ENCODE assay signal across 8 cellular contexts in the genomic region with DNA sequence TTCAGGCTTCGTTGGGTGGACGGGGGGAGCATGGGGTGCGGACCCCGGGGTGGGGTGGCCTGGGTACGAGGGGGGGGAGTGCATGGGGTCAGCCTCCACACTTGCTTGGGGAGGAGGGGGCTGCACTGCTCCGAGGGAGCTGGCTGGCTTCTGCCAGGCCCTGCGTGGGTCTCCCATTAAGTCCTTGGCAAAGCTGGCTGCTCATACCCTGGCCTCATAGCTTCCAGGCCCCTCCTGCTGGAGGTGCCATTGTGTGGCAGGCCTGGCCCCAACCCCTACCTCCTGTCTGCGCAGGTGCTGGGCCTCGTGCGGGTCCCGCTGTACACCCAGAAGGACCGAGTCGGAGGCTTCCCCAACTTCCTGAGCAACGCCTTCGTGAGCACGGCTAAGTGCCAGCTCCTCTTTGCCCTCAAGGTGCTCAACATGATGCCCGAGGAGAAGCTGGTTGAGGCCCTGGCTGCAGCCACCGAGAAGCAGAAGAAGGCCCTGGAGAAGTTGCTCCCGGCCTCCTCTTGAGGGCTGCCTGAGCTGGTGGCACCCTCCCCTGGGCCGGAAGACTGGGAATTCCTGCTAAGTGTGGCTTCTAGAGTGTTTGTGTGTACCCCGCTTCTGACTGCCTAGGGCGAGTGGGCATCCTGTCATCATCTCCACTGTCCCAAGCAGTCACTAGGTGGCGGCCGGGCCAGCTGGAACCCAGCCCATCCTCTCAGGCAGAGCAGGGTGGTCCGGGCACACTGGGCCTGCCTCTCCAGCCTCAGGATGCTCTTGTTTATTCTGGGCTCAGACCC. TPM values are rescaled to one million over a fixed set of nuclear protein-coding genes. Genes with fewer than 3 reads are reported as not detected.
DNase-seq lines count a peak whose midpoint lies in the region; ATAC-seq and TF ChIP-seq lines count a peak whose summit lies in the region.

No MANE protein-coding gene starts in this region.

- no peaks in the 10 kb centered on the region for H3K9me3 Mint-ChIP-seq in activated T-cell treated with anti-CD3 and anti-CD28 coated beads, Interleukin-2, amount 50 U/mL, for 4 hours
- H3K9me3 Mint-ChIP-seq in MCF 10A (ENCODE audit: unreplicated experiment) (no peaks in the 10 kb centered on the region), type B pancreatic cell (no peaks in the 10 kb centered on the region)

- H3K4me1 Mint-ChIP-seq in activated T-cell treated with anti-CD3 and anti-CD28 coated beads, Interleukin-2, amount 50 U/mL, for 4 hours (ENCODE audit: low read depth) = peaks cover 13% of the 10 kb centered on the region
- H3K4me1 Mint-ChIP-seq in MCF 10A (ENCODE audit: insufficient read depth, unreplicated experiment) (peaks cover 5% of the 10 kb centered on the region), type B pancreatic cell (ENCODE audit: unreplicated experiment) (no peaks in the 10 kb centered on the region)

- H3K4me3 ChIP-seq in kidney epithelial cell (ENCODE audit: low read depth, low read length) = peak overlapping the region; percentile 96

- no peaks in the 10 kb centered on the region for H3K27me3 Mint-ChIP-seq in activated T-cell treated with anti-CD3 and anti-CD28 coated beads, Interleukin-2, amount 50 U/mL, for 4 hours (ENCODE audit: low read depth)
- H3K27me3 Mint-ChIP-seq in MCF 10A (ENCODE audit: insufficient read depth, unreplicated experiment) (no peaks in the 10 kb centered on the region), type B pancreatic cell (no peaks in the 10 kb centered on the region)

- H3K36me3 Mint-ChIP-seq in activated T-cell treated with anti-CD3 and anti-CD28 coated beads, Interleukin-2, amount 50 U/mL, for 4 hours (ENCODE audit: insufficient read depth) = peaks cover 1% of the 10 kb centered on the region
- H3K36me3 Mint-ChIP-seq in MCF 10A (ENCODE audit: insufficient read depth, unreplicated experiment) (peaks cover 66% of the 10 kb centered on the region), type B pancreatic cell (no peaks in the 10 kb centered on the region)

- DNase-seq in activated T-cell treated with anti-CD3 and anti-CD28 coated beads, Interleukin-2, amount 50 U/mL, for 4 hours = no peak
- DNase-seq in activated T-cell treated with anti-CD3 and anti-CD28 coated beads, Interleukin-2, amount 50 U/mL, for 1 hour = no peak
- DNase-seq in MCF 10A (ENCODE audit: unreplicated experiment) (no peak), kidney epithelial cell (ENCODE audit: low read depth) (no peak), type B pancreatic cell (ENCODE audit: extremely low spot score, unreplicated experiment) (no peak), SIG-M5 (lab: John Stamatoyannopoulos, UW) (no peak)
- no peak for DNase-seq in activated effector memory CD4-positive, alpha-beta T cell treated with anti-CD3 and anti-CD28 coated beads, Interleukin-2, amount 50 U/mL, for 16 hours

- POLR2A ChIA-PET in MCF 10A (lab: Yijun Ruan, JAX) = interaction anchor here (0.7 to 3.3 kb wide), 9 partner anchors 9 to 243 kb away, joined by 3 to 30 read pairs (median 5); a partner anchor contains a TSS

- TF ChIP-seq CTCF in MCF 10A (IDR thresholded peaks at IDR 0.05; ENCODE audit: unreplicated experiment) = no peak
- TF ChIP-seq CTCF in kidney epithelial cell (IDR thresholded peaks at IDR 0.05; ENCODE audit: insufficient read depth, low read length, poor library complexity, severe bottlenecking) = no peak
- TF ChIP-seq CTCF in type B pancreatic cell (conservative IDR thresholded peaks at IDR 0.05) = no peak

- ATAC-seq in activated T-cell treated with anti-CD3 and anti-CD28 coated beads, Interleukin-2, amount 50 U/mL, for 4 hours = no peak
- no peak for ATAC-seq in GM19455 (IDR thresholded peaks at IDR 0.05; ENCODE audit: unreplicated experiment)

- CTCF ChIA-PET in MCF 10A (lab: Yijun Ruan, JAX) = interaction anchor here (0.6 to 1.4 kb wide), 4 partner anchors 25 to 262 kb away, joined by 3 to 6 read pairs (median 4); a partner anchor contains a TSS

- H3K4me3 Mint-ChIP-seq in activated T-cell treated with anti-CD3 and anti-CD28 coated beads, Interleukin-2, amount 50 U/mL, for 4 hours = peak overlapping the region; percentile 81
- peak overlapping the region; percentile 75 for H3K4me3 Mint-ChIP-seq in MCF 10A (ENCODE audit: unreplicated experiment)
- peak overlapping the region; percentile 86 for H3K4me3 Mint-ChIP-seq in type B pancreatic cell

- peaks cover 1% of the 10 kb centered on the region for H3K36me3 ChIP-seq in kidney epithelial cell (ENCODE audit: control insufficient read depth, insufficient read depth, low read length)

- peak overlapping the region; percentile 66 for H3K27ac Mint-ChIP-seq in MCF 10A (ENCODE audit: low read depth, unreplicated experiment)
- peak overlapping the region; percentile 41 for H3K27ac Mint-ChIP-seq in type B pancreatic cell

- no peaks in the 10 kb centered on the region for H3K27me3 ChIP-seq in kidney epithelial cell (ENCODE audit: control insufficient read depth, insufficient read depth, low read length)

- intact Hi-C loops in MCF 10A (cut with micrococcal nuclease) = loop anchor here (5.0 kb wide), 1 partner anchor 262 kb away; a partner anchor contains a TSS

- no TSS peak for BruUV-seq in MCF 10A (replicated peaks; lab: Mats Ljungman, UMichigan)

RNA-seq across cellular contexts. Expression of a gene that starts 1.5 kb away (rescaled TPM):
- 10 to 100 TPM; 53.1 to 56.8 (median 54.1) TPM for total RNA-seq in activated T-cell treated with anti-CD3 and anti-CD28 coated beads, Interleukin-2, amount 50 U/mL, for 4 hours
- total RNA-seq in MCF 10A (2022) (18.3 and 21.8 TPM in 2 replicates), kidney epithelial cell (19.1 and 36.1 TPM in 2 replicates), type B pancreatic cell (ENCODE audit: low replicate concordance) (36.7 and 37.7 TPM in 2 replicates)

RNA-seq across cellular contexts. Expression of a gene that starts 39.2 kb away (rescaled TPM):
- 10 to 100 TPM; 19.4 to 24.1 (median 21.8) TPM for total RNA-seq in activated T-cell treated with anti-CD3 and anti-CD28 coated beads, Interleukin-2, amount 50 U/mL, for 4 hours
- 29.9 and 35.0 TPM in 2 replicates for total RNA-seq in MCF 10A (2022)
- 22.0 and 28.6 TPM in 2 replicates for total RNA-seq in kidney epithelial cell
- 21.6 and 36.7 TPM in 2 replicates for total RNA-seq in type B pancreatic cell (ENCODE audit: low replicate concordance)

RNA-seq across cellular contexts. Expression of a gene that starts 39.5 kb away (rescaled TPM):
- total RNA-seq in activated T-cell treated with anti-CD3 and anti-CD28 coated beads, Interleukin-2, amount 50 U/mL, for 4 hours = under 1 TPM; 0.16 to 0.47 (median 0.25) TPM
- total RNA-seq in MCF 10A (2022) (0.56 and 1.6 TPM in 2 replicates), kidney epithelial cell (0.62 and 1.8 TPM in 2 replicates), type B pancreatic cell (ENCODE audit: low replicate concordance) (0.74 and 2.6 TPM in 2 replicates)
